In genomic region chr12:53791735-53792326, GRCh38 we compare ENCODE assay signal across 1 cellular context.
TF ChIP-seq lines count a peak whose summit lies in the region.

No MANE protein-coding gene starts in this region.

TF ChIP-seq in K562, 482 proteins besides CTCF, POLR2A, EP300 and RAD21 (continued from another document):
- TF ChIP-seq POLR2H (tag; IDR thresholded peaks at IDR 0.05; ENCODE audit: low read depth) (no peak), VEZF1 (CRISPR knock-in tag; IDR thresholded peaks at IDR 0.05) (peak; percentile 15; the same call in 1 of the 2 replicates), MBD1 (CRISPR knock-in tag; IDR thresholded peaks at IDR 0.05) (no peak), ZNF507 (tag; conservative IDR thresholded peaks at IDR 0.05) (no peak), PTBP1 (IDR thresholded peaks at IDR 0.05; ENCODE audit: low read depth, low read length) (no peak), CTCFL (IDR thresholded peaks at IDR 0.05; ENCODE audit: borderline replicate concordance, insufficient read depth, low read depth, low read length, poor library complexity, severe bottlenecking) (peak; percentile 74), DDX20 (tag; IDR thresholded peaks at IDR 0.05; ENCODE audit: low read depth) (no peak), FOSL1 (tag; conservative IDR thresholded peaks at IDR 0.05) (no peak), XRCC3 (IDR thresholded peaks at IDR 0.05) (no peak), ZNF436 (CRISPR knock-in tag; IDR thresholded peaks at IDR 0.05) (no peak), ZBTB40 (IDR thresholded peaks at IDR 0.05) (no peak), ZBTB40 (CRISPR knock-in tag; IDR thresholded peaks at IDR 0.05) (no peak), SMC3 (conservative IDR thresholded peaks at IDR 0.05; ENCODE audit: insufficient read depth, low read depth, low read length) (0 out of 2 replicates have a peak, but pooled peaks have one; percentile 7), XRCC4 (IDR thresholded peaks at IDR 0.05; ENCODE audit: extremely low read depth, insufficient read depth, insufficient read length) (no peak), PURB (CRISPR knock-in tag; IDR thresholded peaks at IDR 0.05; ENCODE audit: low read depth) (no peak), FOXK2 (conservative IDR thresholded peaks at IDR 0.05 in 1 of 2, IDR thresholded peaks at IDR 0.05 in 1 of 2; ENCODE audit: low read depth in 2 of 2) (no peak)
